In genomic region chr12:96235497-96235826, GRCh38 we compare ENCODE assay signal across 14 cellular contexts. TPM values are rescaled to one million over a fixed set of nuclear protein-coding genes. Genes with fewer than 3 reads are reported as not detected.
DNase-seq lines count a peak whose midpoint lies in the region; ATAC-seq lines count a peak whose summit lies in the region.
"Had no signal": no experiment of that assay in that cellular context is flagged by ENCODE, and none has a peak within 500 bp of the region (broad histone marks: within the 10 kb centered on the region; RNA-seq: fewer than 3 reads in every experiment).

No MANE protein-coding gene starts in this region.

- CTCF ChIA-PET in activated naive CD4-positive, alpha-beta T cell treated with anti-CD3 and anti-CD28 coated beads, Interleukin-2, amount 10 ng/mL, durations not matched to agents 7 days and 5 days (lab: Charles Lee) = interaction anchor here (1.3 kb wide), 1 partner anchor 281 kb away, joined by 3 read pairs; no protein-coding TSS in a partner anchor

- H3K79me2 ChIP-seq in ACC112 (ENCODE audit: control insufficient read depth, insufficient read depth, low read length, unreplicated experiment) = peaks cover 81% of the 10 kb centered on the region

- H3K36me3 ChIP-seq in ACC112 (ENCODE audit: insufficient read depth, low read length) = peaks cover 3% of the 10 kb centered on the region; the same call in 1 of the 2 replicates

- H3K27me3 ChIP-seq in ACC112 (ENCODE audit: insufficient read depth, low read length) = no peaks in the 10 kb centered on the region

- H3K36me3 Mint-ChIP-seq in naive thymus-derived CD8-positive, alpha-beta T cell = peaks cover 0 to 10% (median 9%) of the 10 kb centered on the region in 3 donors
- H3K36me3 Mint-ChIP-seq in activated naive CD4-positive, alpha-beta T cell treated with anti-CD3 and anti-CD28 coated beads, Interleukin-2, amount 10 ng/mL, durations not matched to agents 7 days and 5 days = peaks cover 37% of the 10 kb centered on the region

- DNase-seq in Daoy (ENCODE audit: low read depth) (peak; percentile 43), cerebellar cortex (ENCODE audit: low spot score) (peak; percentile 82), NCI-H1092 (lab: John Stamatoyannopoulos, UW) (no peak), NCI-H510A (lab: John Stamatoyannopoulos, UW) (no peak)
- no peak for DNase-seq in naive thymus-derived CD8-positive, alpha-beta T cell
- DNase-seq in effector CD8-positive, alpha-beta T cell (lab: John Stamatoyannopoulos, UW) = no peak
- no peak for DNase-seq in activated naive CD4-positive, alpha-beta T cell treated with anti-CD3 and anti-CD28 coated beads, Interleukin-2, amount 10 ng/mL, durations not matched to agents 7 days and 5 days
- DNase-seq: activated CD4-positive, alpha-beta memory T cell treated with anti-CD3 and anti-CD28 coated beads for 36 hours; H7; midbrain; NCI-H1417 treated with DMSO at 0.1 percent for 48 hours had no signal

- H3K27ac Mint-ChIP-seq in naive thymus-derived CD8-positive, alpha-beta T cell = peak overlapping the region in 6 of 10 donors; percentile 17 to 75 (median 53)
- no peak overlapping the region for H3K27ac Mint-ChIP-seq in activated naive CD4-positive, alpha-beta T cell treated with anti-CD3 and anti-CD28 coated beads, Interleukin-2, amount 10 ng/mL, durations not matched to agents 7 days and 5 days

- no peaks in the 10 kb centered on the region for H3K9me3 Mint-ChIP-seq in naive thymus-derived CD8-positive, alpha-beta T cell
- H3K9me3 Mint-ChIP-seq in activated naive CD4-positive, alpha-beta T cell treated with anti-CD3 and anti-CD28 coated beads, Interleukin-2, amount 10 ng/mL, durations not matched to agents 7 days and 5 days = no peaks in the 10 kb centered on the region
- H3K9me3 Mint-ChIP-seq: activated CD4-positive, alpha-beta memory T cell treated with anti-CD3 and anti-CD28 coated beads for 36 hours; activated naive CD4-positive, alpha-beta T cell treated with anti-CD3 and anti-CD28 coated beads, Interleukin-2, amount 50 U/mL, for 24 hours had no signal

- no peak overlapping the region for H2AFZ ChIP-seq in ACC112 (ENCODE audit: low read length, unreplicated experiment)

- H3K4me3 Mint-ChIP-seq in naive thymus-derived CD8-positive, alpha-beta T cell = peak overlapping the region in 2 of 10 donors; percentile 32 to 44
- no peak overlapping the region for H3K4me3 Mint-ChIP-seq in activated naive CD4-positive, alpha-beta T cell treated with anti-CD3 and anti-CD28 coated beads, Interleukin-2, amount 10 ng/mL, durations not matched to agents 7 days and 5 days
- H3K4me3 Mint-ChIP-seq: activated CD4-positive, alpha-beta memory T cell treated with anti-CD3 and anti-CD28 coated beads for 36 hours had no signal

- peaks cover 58% of the 10 kb centered on the region for H3K4me1 ChIP-seq in ACC112 (ENCODE audit: control insufficient read depth, insufficient read depth, low read length, unreplicated experiment)

- H3K4me1 Mint-ChIP-seq in naive thymus-derived CD8-positive, alpha-beta T cell = peaks cover 30 to 58% (median 56%) of the 10 kb centered on the region in 4 donors
- peaks cover 45% of the 10 kb centered on the region for H3K4me1 Mint-ChIP-seq in activated naive CD4-positive, alpha-beta T cell treated with anti-CD3 and anti-CD28 coated beads, Interleukin-2, amount 10 ng/mL, durations not matched to agents 7 days and 5 days

- no peak for ATAC-seq in naive thymus-derived CD8-positive, alpha-beta T cell

- H3K27ac ChIP-seq in ACC112 (ENCODE audit: low read depth, low read length) = peak overlapping the region; percentile 97

- POLR2A ChIA-PET in naive thymus-derived CD8-positive, alpha-beta T cell (lab: Charles Lee) = no interaction called here

- H3K4me3 ChIP-seq in ACC112 (ENCODE audit: low read depth, low read length) = no peak overlapping the region
- H3K4me3 ChIP-seq: smooth muscle cell had no signal

- H3K27me3 Mint-ChIP-seq in naive thymus-derived CD8-positive, alpha-beta T cell = no peaks in the 10 kb centered on the region
- no peaks in the 10 kb centered on the region for H3K27me3 Mint-ChIP-seq in activated naive CD4-positive, alpha-beta T cell treated with anti-CD3 and anti-CD28 coated beads, Interleukin-2, amount 10 ng/mL, durations not matched to agents 7 days and 5 days
- H3K27me3 Mint-ChIP-seq: activated CD4-positive, alpha-beta memory T cell treated with anti-CD3 and anti-CD28 coated beads for 36 hours; activated naive CD4-positive, alpha-beta T cell treated with anti-CD3 and anti-CD28 coated beads, Interleukin-2, amount 50 U/mL, for 24 hours had no signal

RNA-seq across cellular contexts. Expression of gene ELK3, which starts 41.3 kb away (rescaled TPM):
- total RNA-seq in Daoy (2014; rRNA removed; shearing (Covaris generic)) = 26.0 and 27.4 TPM in 2 replicates
- 10 to 100 TPM; 44.0 to 46.1 TPM for total RNA-seq in naive thymus-derived CD8-positive, alpha-beta T cell
- polyA plus RNA-seq in naive thymus-derived CD8-positive, alpha-beta T cell = 10 to 100 TPM in 1 of 3 donors, 1 to 10 TPM in 2; 7.5 to 18.9 (median 8.9) TPM

Comparison
In these comparisons a context has a peak if more than half of its experiments do, and no peak if none do; other contexts are left out.
1. DNase-seq: peak in Daoy (single experiment) and cerebellar cortex (single experiment); none in naive thymus-derived CD8-positive, alpha-beta T cell (0 of 10), effector CD8-positive, alpha-beta T cell (single experiment), activated naive CD4-positive, alpha-beta T cell treated with anti-CD3 and anti-CD28 coated beads, Interleukin-2, amount 10 ng/mL, durations not matched to agents 7 days and 5 days (single experiment), NCI-H1092 (single experiment) and NCI-H510A (single experiment).